In the genomic region with DNA sequence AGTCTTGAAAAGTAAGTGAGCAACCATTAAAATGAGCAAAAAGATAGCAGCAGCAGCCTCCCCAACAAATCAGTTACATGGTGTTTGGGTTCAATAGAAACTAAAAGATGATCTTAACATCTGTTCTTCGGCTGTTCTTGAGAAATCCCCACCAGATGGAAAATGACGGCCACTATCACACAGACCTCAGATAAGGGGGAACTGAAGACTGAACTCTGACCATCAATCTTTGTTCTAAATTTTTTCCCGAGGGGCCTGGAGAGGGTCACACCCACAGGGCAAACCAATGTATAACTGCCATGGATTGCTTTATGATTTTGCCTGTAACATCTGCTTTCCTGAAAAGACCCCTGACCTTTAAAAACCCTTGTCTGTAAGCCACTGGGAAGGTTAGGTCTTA, we compare ENCODE assay signal across 24 cellular contexts.
DNase-seq lines count a peak whose midpoint lies in the region; ATAC-seq and TF ChIP-seq lines count a peak whose summit lies in the region.
"Had no signal": no experiment of that assay in that cellular context is flagged by ENCODE, and none has a peak within 500 bp of the region (broad histone marks: within the 10 kb centered on the region; RNA-seq: fewer than 3 reads in every experiment).

No MANE protein-coding gene starts in this region.

- H3K27me3 Mint-ChIP-seq in nephron (ENCODE audit: low read depth): no peaks in the 10 kb centered on the region

- DNase-seq in NOMO-1 (lab: John Stamatoyannopoulos, UW; ENCODE audit: unreplicated experiment in 2 of 2): no peak
- DNase-seq in D341Med (ENCODE audit: low spot score): no peak
- DNase-seq in NCI-H1092 treated with DMSO at 0.1 percent for 48 hours (lab: John Stamatoyannopoulos, UW): no peak
- DNase-seq: 8988T; ACHN; BE2C; Calu3; CD8-positive, alpha-beta memory T cell; DMS153; H7; MG63; NCI-H2029; NCI-H446; NCI-H524 treated with DMSO at 0.1 percent for 48 hours; NCI-H82; Right ventricle myocardium superior; RPMI8226 had no signal

- no peaks in the 10 kb centered on the region for H3K36me3 Mint-ChIP-seq in nephron (ENCODE audit: low read depth)
- H3K36me3 Mint-ChIP-seq: CD14-positive monocyte; CD8-positive, alpha-beta memory T cell had no signal

- peaks cover 46% of the 10 kb centered on the region for H3K4me1 Mint-ChIP-seq in nephron
- H3K4me1 Mint-ChIP-seq: CD8-positive, alpha-beta memory T cell had no signal

- ATAC-seq in GM18868 (IDR thresholded peaks at IDR 0.05; ENCODE audit: unreplicated experiment) (peak; percentile 62), HG02840 (IDR thresholded peaks at IDR 0.05; ENCODE audit: low FRiP score, unreplicated experiment) (peak; percentile 48), HG03520 (IDR thresholded peaks at IDR 0.05; ENCODE audit: unreplicated experiment) (peak; percentile 50), HG03095 (IDR thresholded peaks at IDR 0.05; ENCODE audit: unreplicated experiment) (no peak)
- ATAC-seq: K562 had no signal

- H3K27ac Mint-ChIP-seq in nephron: peak overlapping the region; percentile 50 to 83 (median 76)
- H3K27ac Mint-ChIP-seq: CD14-positive monocyte; CD8-positive, alpha-beta memory T cell had no signal

- H3K9me3 Mint-ChIP-seq in nephron: no peaks in the 10 kb centered on the region

- TF ChIP-seq CTCF in nephron (IDR thresholded peaks at IDR 0.05; ENCODE audit: unreplicated experiment in 3 of 3): no peak

- no peak overlapping the region for H3K4me3 Mint-ChIP-seq in nephron
- H3K4me3 Mint-ChIP-seq: CD14-positive monocyte; CD8-positive, alpha-beta memory T cell had no signal
